Comparison of ENCODE assay signal across 8 cellular contexts in the genomic region with DNA sequence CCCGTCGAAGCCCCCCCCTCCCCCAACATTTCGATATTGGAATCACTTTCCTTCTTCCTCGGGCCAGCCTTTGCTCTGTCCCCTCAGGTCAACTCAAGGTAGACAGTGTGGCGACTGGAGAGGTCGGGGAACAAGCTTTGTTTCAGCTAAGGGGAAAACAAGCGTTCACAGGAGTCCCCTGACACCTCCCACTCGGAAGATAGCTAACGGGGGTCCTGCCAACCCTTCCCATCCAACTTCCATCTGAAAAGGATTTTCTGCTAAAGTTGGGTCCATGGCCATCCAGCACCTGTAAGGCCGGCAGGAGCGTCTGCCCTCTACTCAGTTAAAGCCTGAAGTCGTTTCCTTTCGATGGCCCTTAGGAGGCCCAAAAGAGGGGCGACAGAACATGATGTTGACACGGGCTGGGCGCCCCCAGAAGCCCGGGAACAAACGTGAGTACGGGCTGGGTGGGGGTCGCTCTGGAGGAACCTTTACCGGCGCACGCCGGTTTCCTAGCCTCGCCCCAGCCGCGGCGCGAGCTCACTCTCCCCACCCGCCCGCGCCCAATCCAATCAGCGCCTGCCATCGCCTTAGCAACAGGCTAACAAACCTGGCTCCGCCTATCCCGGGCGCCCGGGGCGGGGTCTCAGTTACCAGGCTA. TPM values are rescaled to one million over a fixed set of nuclear protein-coding genes. Genes with fewer than 3 reads are reported as not detected.
DNase-seq lines count a peak whose midpoint lies in the region; ATAC-seq and TF ChIP-seq lines count a peak whose summit lies in the region.

No MANE protein-coding gene starts in this region.

- no peaks in the 10 kb centered on the region for H3K27me3 ChIP-seq in ovary
- no peaks in the 10 kb centered on the region for H3K27me3 ChIP-seq in thymus (ENCODE audit: control insufficient read depth, insufficient read depth)

- H3K27ac ChIP-seq in ovary (peak overlapping the region; percentile 89 to 98), thymus (ENCODE audit: low read depth) (peak overlapping the region; percentile 99)

- DNase-seq in NCI-H1092 (lab: John Stamatoyannopoulos, UW) (peak; percentile 92), SKM-1 (lab: John Stamatoyannopoulos, UW; ENCODE audit: unreplicated experiment) (peak; percentile 79), Right ventricle myocardium inferior (ENCODE audit: missing footprints) (peak; percentile 100), ovary (peak; percentile 98 to 99 (median 99))
- DNase-seq in activated naive CD8-positive, alpha-beta T cell treated with anti-CD3 and anti-CD28 coated beads for 36 hours: peak; percentile 95

- no peak for TF ChIP-seq CTCF in ovary (IDR thresholded peaks at IDR 0.05)

- H3K27ac Mint-ChIP-seq in activated naive CD8-positive, alpha-beta T cell treated with anti-CD3 and anti-CD28 coated beads for 36 hours: peak overlapping the region; percentile 98

- peak; percentile 47 for ATAC-seq in HG02623 (IDR thresholded peaks at IDR 0.05; ENCODE audit: unreplicated experiment)
- ATAC-seq in Right ventricle myocardium inferior: peak; percentile 87

- peaks cover 25% of the 10 kb centered on the region for H3K36me3 Mint-ChIP-seq in activated naive CD8-positive, alpha-beta T cell treated with anti-CD3 and anti-CD28 coated beads for 36 hours

- H3K9me3 ChIP-seq in ovary: no peaks in the 10 kb centered on the region
- H3K9me3 ChIP-seq in thymus (ENCODE audit: control insufficient read depth): no peaks in the 10 kb centered on the region

- no peaks in the 10 kb centered on the region for H3K36me3 ChIP-seq in ovary
- no peaks in the 10 kb centered on the region for H3K36me3 ChIP-seq in thymus (ENCODE audit: control insufficient read depth, insufficient read depth)

- H3K4me1 ChIP-seq in ovary (ENCODE audit: insufficient read depth) (no peaks in the 10 kb centered on the region), thymus (ENCODE audit: control insufficient read depth, insufficient read depth, low read length) (no peaks in the 10 kb centered on the region)

- peak overlapping the region; percentile 95 for H3K4me3 ChIP-seq in GM08714 (ENCODE audit: low read length)
- H3K4me3 ChIP-seq in ovary: peak overlapping the region; percentile 62
- peak overlapping the region; percentile 89 for H3K4me3 ChIP-seq in thymus (ENCODE audit: low read length)

- H3K4me1 Mint-ChIP-seq in activated naive CD8-positive, alpha-beta T cell treated with anti-CD3 and anti-CD28 coated beads for 36 hours: peaks cover 27% of the 10 kb centered on the region

- H3K4me3 Mint-ChIP-seq in activated naive CD8-positive, alpha-beta T cell treated with anti-CD3 and anti-CD28 coated beads for 36 hours: peak overlapping the region; percentile 96

- WGBS in ovary, 3 donors: 0% methylated on average over 38 to 39 of the region's 39 CpGs
- under 1% methylated on average over 39 of the region's 39 CpGs for WGBS in thymus

- TF ChIP-seq POLR2A in ovary (IDR thresholded peaks at IDR 0.05): peak; percentile 94

- no peak for TF ChIP-seq EP300 in ovary (IDR thresholded peaks at IDR 0.05)

- intact Hi-C loops in Right ventricle myocardium inferior (cut with DNase I): loop anchor here (1.0 kb wide), 1 partner anchor 66 kb away; no protein-coding TSS in a partner anchor
- intact Hi-C loops in ovary (cut with DNase I): loop anchor here in 3 of 4 donors (1.0 to 10.0 kb wide), 8 partner anchors 98 to 516 kb away; no protein-coding TSS in a partner anchor

- no peaks in the 10 kb centered on the region for H3K27me3 Mint-ChIP-seq in activated naive CD8-positive, alpha-beta T cell treated with anti-CD3 and anti-CD28 coated beads for 36 hours

- H3K9me3 Mint-ChIP-seq in activated naive CD8-positive, alpha-beta T cell treated with anti-CD3 and anti-CD28 coated beads for 36 hours: no peaks in the 10 kb centered on the region

RNA-seq across cellular contexts. Expression of a gene that starts 2.5 kb away (rescaled TPM):
- total RNA-seq in activated naive CD8-positive, alpha-beta T cell treated with anti-CD3 and anti-CD28 coated beads for 36 hours: 10 to 100 TPM; 19.4 to 19.6 TPM
- 19.9 TPM for total RNA-seq in Right ventricle myocardium inferior
- 100 to 1,000 TPM in 5 of 7 donors, 10 to 100 TPM in 2; 47.4 to 176 (median 107) TPM for total RNA-seq in ovary
- 10 to 100 TPM; 30.2 to 49.9 TPM for polyA plus RNA-seq in ovary
- polyA plus RNA-seq in thymus: 55.7 TPM

Comparison
In these comparisons a context has a peak if more than half of its experiments do, and no peak if none do; other contexts are left out.
1. Peak in every context shown above with its lines: DNase-seq, ATAC-seq, H3K4me3 ChIP-seq and H3K27ac ChIP-seq.